Comparison of ENCODE assay signal across 17 cellular contexts in the genomic region with DNA sequence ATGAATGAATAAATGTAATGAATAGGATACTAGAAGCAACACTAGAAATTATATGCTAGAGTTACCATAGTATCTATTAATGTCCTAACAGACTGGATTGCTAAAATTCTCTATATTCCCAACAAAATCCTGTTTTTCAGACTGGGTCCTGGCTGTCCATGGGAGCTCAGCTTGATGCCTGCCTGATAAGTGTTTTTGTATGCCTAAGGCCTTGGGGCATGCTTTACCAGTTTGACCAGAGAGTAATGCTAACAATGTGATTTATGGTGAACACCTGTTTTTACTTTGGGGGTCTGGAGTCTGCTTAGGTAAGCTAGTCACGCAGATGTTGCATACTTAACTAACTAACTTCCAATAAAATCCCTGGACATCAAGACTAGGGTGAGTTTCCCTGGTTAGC.
A peak's percentile ranks its signal among the peaks of the same experiment; 100 is the strongest.
DNase-seq lines count a peak whose midpoint lies in the region.
"Had no signal": no experiment of that assay in that cellular context is flagged by ENCODE, and none has a peak within 500 bp of the region (broad histone marks: within the 10 kb centered on the region; RNA-seq: fewer than 3 reads in every experiment).

No MANE protein-coding gene starts in this region.

- H3K9ac ChIP-seq in trophoblast cell (ENCODE audit: low read length): no peak overlapping the region

- no peaks in the 10 kb centered on the region for H3K36me3 ChIP-seq in trophoblast cell (ENCODE audit: control insufficient read depth in 1 of 2, insufficient read depth in 2 of 2, low read length in 2 of 2)
- H3K36me3 ChIP-seq: BE2C had no signal

- H3K27me3 ChIP-seq in trophoblast cell (ENCODE audit: insufficient read depth, low read length): no peaks in the 10 kb centered on the region
- H3K27me3 ChIP-seq: BE2C had no signal

- no peak overlapping the region for H4K8ac ChIP-seq in trophoblast cell (ENCODE audit: low read depth, low read length)

- DNase-seq in NCI-H2081 (lab: John Stamatoyannopoulos, UW) (peak; percentile 1 to 28), NCI-H2081 treated with DMSO at 0.1 percent for 48 hours (lab: John Stamatoyannopoulos, UW) (no peak), ELF-1 (ENCODE audit: low read depth, low spot score) (peak; percentile 64), NCI-H748 treated with DMSO at 0.1 percent for 48 hours (lab: John Stamatoyannopoulos, UW) (peak; percentile 50), trophoblast cell (no peak), hippocampal formation (lab: John Stamatoyannopoulos, UW) (no peak), NCI-H1694 (lab: John Stamatoyannopoulos, UW) (no peak)
- no peak for DNase-seq in stimulated activated naive CD4-positive, alpha-beta T cell treated with Interleukin-2 at 50 U/mL for 16 hours (lab: John Stamatoyannopoulos, UW)
- DNase-seq: BE2C; C1 segment of cervical spinal cord; Caco-2; CD4-positive, CD25-positive, alpha-beta regulatory T cell; CD8-positive, alpha-beta memory T cell; GDM1; HCEC 1CT had no signal

- H2BK5ac ChIP-seq in trophoblast cell (ENCODE audit: low read depth, low read length, poor library complexity): no peak overlapping the region

- H2AFZ ChIP-seq in trophoblast cell (ENCODE audit: insufficient read depth, low read length, poor library complexity): no peak overlapping the region
- H2AFZ ChIP-seq: GM23338 had no signal

- H4K91ac ChIP-seq in trophoblast cell (ENCODE audit: low read depth, low read length): no peak overlapping the region

- H3K79me2 ChIP-seq in trophoblast cell (ENCODE audit: control insufficient read depth, insufficient read depth, low read length, poor library complexity): no peaks in the 10 kb centered on the region

- no peak overlapping the region for H2AK5ac ChIP-seq in trophoblast cell (ENCODE audit: low read length)

- H3K79me1 ChIP-seq in trophoblast cell (ENCODE audit: low read length): no peaks in the 10 kb centered on the region

- H2BK12ac ChIP-seq in trophoblast cell (ENCODE audit: low read length): no peak overlapping the region

- no peak overlapping the region for H2BK120ac ChIP-seq in trophoblast cell (ENCODE audit: insufficient read depth, low read length, poor library complexity)

- H3K4me2 ChIP-seq in trophoblast cell (ENCODE audit: low read length): peak overlapping the region; percentile 2
- H3K4me2 ChIP-seq: GM23338 had no signal

- no peaks in the 10 kb centered on the region for H3K9me3 ChIP-seq in trophoblast cell (ENCODE audit: insufficient read depth, low read depth, low read length)
- H3K9me3 ChIP-seq: BE2C, Caco-2 had no signal

- no peak overlapping the region for H3K23ac ChIP-seq in trophoblast cell (ENCODE audit: low read length)

- WGBS in trophoblast cell (ENCODE audit: extremely low coverage, insufficient coverage, insufficient read length): no CpG with 5 or more reads among the region's 1 CpG

- H3K14ac ChIP-seq in trophoblast cell (ENCODE audit: low read length): no peak overlapping the region

- no peak overlapping the region for H3K18ac ChIP-seq in trophoblast cell (ENCODE audit: low read length)

- no peak overlapping the region for H3K4me3 ChIP-seq in trophoblast cell (ENCODE audit: low read depth, low read length)
- H3K4me3 ChIP-seq: GM23338 had no signal

- no peak overlapping the region for H4K12ac ChIP-seq in trophoblast cell (ENCODE audit: low read depth, low read length)

- H3K4ac ChIP-seq in trophoblast cell (ENCODE audit: low read depth, low read length): no peak overlapping the region

- peaks cover 2 to 9% of the 10 kb centered on the region in 2 experiments for H3K4me1 ChIP-seq in trophoblast cell (ENCODE audit: control insufficient read depth in 1 of 2, insufficient read depth in 2 of 2, low read length in 2 of 2)
- H3K4me1 ChIP-seq: BE2C, Caco-2 had no signal

- no peak overlapping the region for H3K27ac ChIP-seq in trophoblast cell (ENCODE audit: low read depth, low read length)
- H3K27ac ChIP-seq: HL-60 had no signal

Comparison
In these comparisons a context has a peak if more than half of its experiments do, and no peak if none do; other contexts are left out.
1. DNase-seq: peak in NCI-H2081 (2 of 2), ELF-1 (single experiment) and NCI-H748 treated with DMSO at 0.1 percent for 48 hours (single experiment); none in NCI-H2081 treated with DMSO at 0.1 percent for 48 hours (single experiment), trophoblast cell (0 of 2), hippocampal formation (0 of 2), NCI-H1694 (single experiment) and stimulated activated naive CD4-positive, alpha-beta T cell treated with Interleukin-2 at 50 U/mL for 16 hours (single experiment).